15 cellular contexts compared by ENCODE assay signal in genomic region chr1:1461721-1462317, GRCh38. TPM values are rescaled to one million over a fixed set of nuclear protein-coding genes. Genes with fewer than 3 reads are reported as not detected.
DNase-seq lines count a peak whose midpoint lies in the region; ATAC-seq and TF ChIP-seq lines count a peak whose summit lies in the region.
"Had no signal": no experiment of that assay in that cellular context is flagged by ENCODE, and none has a peak within 500 bp of the region (broad histone marks: within the 10 kb centered on the region; RNA-seq: fewer than 3 reads in every experiment).

No MANE protein-coding gene starts in this region.

- intact Hi-C loops in mucosa of descending colon (cut with DNase I, micrococcal nuclease), result no loop called here

- H3K27me3 Mint-ChIP-seq in activated CD8-positive, alpha-beta T cell treated with anti-CD3 and anti-CD28 coated beads, Interleukin-2, amount 10 ng/mL, durations not matched to agents 7 days and 5 days (ENCODE audit: low read depth), result no peaks in the 10 kb centered on the region

- peaks cover 2% of the 10 kb centered on the region for H3K4me1 Mint-ChIP-seq in activated CD8-positive, alpha-beta T cell treated with anti-CD3 and anti-CD28 coated beads, Interleukin-2, amount 10 ng/mL, durations not matched to agents 7 days and 5 days (ENCODE audit: low read depth)

- no peaks in the 10 kb centered on the region for H3K4me1 ChIP-seq in DND-41 (ENCODE audit: insufficient read depth, low read length)
- no peaks in the 10 kb centered on the region for H3K4me1 ChIP-seq in mucosa of descending colon (ENCODE audit: low read depth)

- POLR2A ChIA-PET in activated CD8-positive, alpha-beta T cell treated with anti-CD3 and anti-CD28 coated beads, Interleukin-2, amount 10 ng/mL, durations not matched to agents 7 days and 5 days (lab: Charles Lee), result no interaction called here
- POLR2A ChIA-PET in GM10248 (lab: Yijun Ruan, JAX), result no interaction called here

- H3K4me3 ChIP-seq in DND-41 (ENCODE audit: low read depth in 1 of 2, low read length in 2 of 2) (no peak overlapping the region), mucosa of descending colon (no peak overlapping the region)
- H3K4me3 ChIP-seq: ovary had no signal

- CTCF ChIA-PET in activated CD8-positive, alpha-beta T cell treated with anti-CD3 and anti-CD28 coated beads, Interleukin-2, amount 10 ng/mL, durations not matched to agents 7 days and 5 days (lab: Charles Lee), result interaction anchor here (1.1 kb wide), 1 partner anchor 43 kb away, joined by 3 read pairs; no protein-coding TSS in a partner anchor
- CTCF ChIA-PET in GM10248 (lab: Yijun Ruan, JAX), result interaction anchor here (0.7 kb wide), 1 partner anchor 20 kb away, joined by 3 read pairs; no protein-coding TSS in a partner anchor

- H3K9ac ChIP-seq in DND-41 (ENCODE audit: low read depth, low read length), result no peak overlapping the region

- DNase-seq in DND-41 (no peak), HUDEP-2 (lab: John Stamatoyannopoulos, UW; ENCODE audit: unreplicated experiment in 76 of 76) (peak in 49 of 76 experiments; percentile 3 to 68 (median 34)), mucosa of descending colon (peak in 2 of 3 donors; percentile 49 to 66), GM10248 (ENCODE audit: extremely low spot score) (no peak), dermis blood vessel endothelial cell (no peak), NCI-H1092 (lab: John Stamatoyannopoulos, UW) (no peak)
- no peak for DNase-seq in activated CD8-positive, alpha-beta T cell treated with anti-CD3 and anti-CD28 coated beads, Interleukin-2, amount 10 ng/mL, durations not matched to agents 7 days and 5 days
- DNase-seq: activated CD4-positive, alpha-beta T cell treated with anti-CD3 and anti-CD28 coated beads for 1 hour; activated naive CD4-positive, alpha-beta T cell treated with anti-CD3 and anti-CD28 coated beads, Interleukin-2, amount 50 U/mL, for 16 hours; DMS 273 treated with DMSO at 0.1 percent for 48 hours; stimulated activated CD4-positive, alpha-beta T cell treated with anti-CD3 and anti-CD28 coated beads, Interleukin-4, amount 100 ng/mL, for 4 hours had no signal

- H3K36me3 ChIP-seq in DND-41 (ENCODE audit: insufficient read depth, low read length), result no peaks in the 10 kb centered on the region
- H3K36me3 ChIP-seq in mucosa of descending colon (ENCODE audit: low read depth), result no peaks in the 10 kb centered on the region
- H3K36me3 ChIP-seq: ovary had no signal

- H3K36me3 Mint-ChIP-seq in activated CD8-positive, alpha-beta T cell treated with anti-CD3 and anti-CD28 coated beads, Interleukin-2, amount 10 ng/mL, durations not matched to agents 7 days and 5 days (ENCODE audit: low read depth), result no peaks in the 10 kb centered on the region

- no peak overlapping the region for H3K4me3 Mint-ChIP-seq in activated CD8-positive, alpha-beta T cell treated with anti-CD3 and anti-CD28 coated beads, Interleukin-2, amount 10 ng/mL, durations not matched to agents 7 days and 5 days

- no peak overlapping the region for H3K27ac ChIP-seq in DND-41 (ENCODE audit: low read length)
- H3K27ac ChIP-seq: ovary had no signal

- H3K4me2 ChIP-seq in DND-41 (ENCODE audit: insufficient read depth, low read length), result no peak overlapping the region

- no peaks in the 10 kb centered on the region for H3K79me2 ChIP-seq in DND-41 (ENCODE audit: insufficient read depth, low read length)

- ATAC-seq in DND-41 (ENCODE audit: insufficient read depth, low read depth) (peak; percentile 52; the same call in 2 of the 3 replicates), mucosa of descending colon (peak; percentile 85), HG03139 (IDR thresholded peaks at IDR 0.05; ENCODE audit: unreplicated experiment) (no peak)
- ATAC-seq in activated CD8-positive, alpha-beta T cell treated with anti-CD3 and anti-CD28 coated beads, Interleukin-2, amount 10 ng/mL, durations not matched to agents 7 days and 5 days, result no peak

- H3K27me3 ChIP-seq in DND-41 (ENCODE audit: insufficient read depth, low read length, poor library complexity), result no peaks in the 10 kb centered on the region
- H3K27me3 ChIP-seq: ovary had no signal

- TF ChIP-seq CTCF in DND-41 (IDR thresholded peaks at IDR 0.05; ENCODE audit: borderline replicate concordance, extremely low read depth, low read length, poor library complexity, severe bottlenecking) (no peak), mucosa of descending colon (IDR thresholded peaks at IDR 0.05) (no peak), GM10248 (IDR thresholded peaks at IDR 0.05; ENCODE audit: control extremely low read depth, extremely low read depth, low read depth, missing control alignments) (no peak)

- H2AFZ ChIP-seq in DND-41 (ENCODE audit: low read depth, low read length), result no peak overlapping the region

- H3K9me3 ChIP-seq in DND-41 (ENCODE audit: insufficient read depth, low read length, severe bottlenecking), result no peaks in the 10 kb centered on the region
- no peaks in the 10 kb centered on the region for H3K9me3 ChIP-seq in mucosa of descending colon
- H3K9me3 ChIP-seq: ovary had no signal

- H3K27ac Mint-ChIP-seq in activated CD8-positive, alpha-beta T cell treated with anti-CD3 and anti-CD28 coated beads, Interleukin-2, amount 10 ng/mL, durations not matched to agents 7 days and 5 days, result peak overlapping the region; percentile 34

- H3K9me3 Mint-ChIP-seq in activated CD8-positive, alpha-beta T cell treated with anti-CD3 and anti-CD28 coated beads, Interleukin-2, amount 10 ng/mL, durations not matched to agents 7 days and 5 days (ENCODE audit: insufficient read depth), result no peaks in the 10 kb centered on the region

- H4K20me1 ChIP-seq in DND-41 (ENCODE audit: insufficient read depth, low read length), result no peaks in the 10 kb centered on the region

RNA-seq across cellular contexts. Expression of gene ATAD3B, which starts 9.7 kb away (rescaled TPM):
- total RNA-seq in activated CD8-positive, alpha-beta T cell treated with anti-CD3 and anti-CD28 coated beads, Interleukin-2, amount 10 ng/mL, durations not matched to agents 7 days and 5 days, result 10 to 100 TPM; 41.5 to 49.6 TPM
- 10 to 100 TPM; 22.8 to 30.9 (median 25.4) TPM for total RNA-seq in mucosa of descending colon
- total RNA-seq in dermis blood vessel endothelial cell, result 15.0 and 21.7 TPM in 2 replicates

RNA-seq across cellular contexts. Expression of gene ATAD3C, which starts 12.3 kb away (rescaled TPM):
- 1 to 10 TPM; 1.0 to 1.4 TPM for total RNA-seq in activated CD8-positive, alpha-beta T cell treated with anti-CD3 and anti-CD28 coated beads, Interleukin-2, amount 10 ng/mL, durations not matched to agents 7 days and 5 days
- total RNA-seq in mucosa of descending colon, result 1 to 10 TPM in 1 of 3 donors, under 1 TPM in 2; 0.35 to 1.4 (median 0.55) TPM
- 0.17 and 1.5 TPM in 2 replicates for total RNA-seq in dermis blood vessel endothelial cell
- total RNA-seq: LHCN-M2 had no signal

RNA-seq across cellular contexts. Expression of gene VWA1, which starts 26.3 kb away (rescaled TPM):
- under 1 TPM; 0.21 to 0.29 TPM for total RNA-seq in activated CD8-positive, alpha-beta T cell treated with anti-CD3 and anti-CD28 coated beads, Interleukin-2, amount 10 ng/mL, durations not matched to agents 7 days and 5 days
- total RNA-seq in mucosa of descending colon (10 to 100 TPM; 38.5 to 89.4 (median 74.3) TPM), dermis blood vessel endothelial cell (12.7 and 45.3 TPM in 2 replicates)

RNA-seq across cellular contexts. Expression of gene ANKRD65, which starts 40.7 kb away (rescaled TPM):
- total RNA-seq in activated CD8-positive, alpha-beta T cell treated with anti-CD3 and anti-CD28 coated beads, Interleukin-2, amount 10 ng/mL, durations not matched to agents 7 days and 5 days, result not detected
- total RNA-seq in mucosa of descending colon (10 to 100 TPM in 1 of 3 donors, 1 to 10 TPM in 1, under 1 TPM in 1; 0.81 to 11.3 (median 1.9) TPM), dermis blood vessel endothelial cell (0.28 and 0.51 TPM in 2 replicates)
- total RNA-seq: LHCN-M2, SK-MEL-5 had no signal

RNA-seq across cellular contexts. Expression of gene ATAD3A, which starts 50.1 kb away (rescaled TPM):
- total RNA-seq in activated CD8-positive, alpha-beta T cell treated with anti-CD3 and anti-CD28 coated beads, Interleukin-2, amount 10 ng/mL, durations not matched to agents 7 days and 5 days, result 10 to 100 TPM; 51.6 to 57.4 TPM
- total RNA-seq in mucosa of descending colon, result 10 to 100 TPM; 18.8 to 35.1 (median 20.8) TPM
- 29.3 and 59.4 TPM in 2 replicates for total RNA-seq in dermis blood vessel endothelial cell

Comparison
In these comparisons a context has a peak if more than half of its experiments do, and no peak if none do; other contexts are left out.
1. ATAC-seq: peak in DND-41 (single experiment) and mucosa of descending colon (single experiment); none in activated CD8-positive, alpha-beta T cell treated with anti-CD3 and anti-CD28 coated beads, Interleukin-2, amount 10 ng/mL, durations not matched to agents 7 days and 5 days (single experiment) and HG03139 (single experiment).
2. DNase-seq: peak in HUDEP-2 (49 of 76) and mucosa of descending colon (2 of 3); none in DND-41 (single experiment), activated CD8-positive, alpha-beta T cell treated with anti-CD3 and anti-CD28 coated beads, Interleukin-2, amount 10 ng/mL, durations not matched to agents 7 days and 5 days (single experiment), GM10248 (single experiment), dermis blood vessel endothelial cell (single experiment) and NCI-H1092 (single experiment).
3. RNA of gene VWA1, which starts 26.3 kb away (total RNA-seq): 38.5 to 89.4 TPM in mucosa of descending colon and 12.7 to 45.3 TPM in dermis blood vessel endothelial cell; 0.21 to 0.29 TPM in activated CD8-positive, alpha-beta T cell treated with anti-CD3 and anti-CD28 coated beads, Interleukin-2, amount 10 ng/mL, durations not matched to agents 7 days and 5 days; every median in the first group is over 10 times any median in the second.